ENCODE assay signal across 17 cellular contexts in genomic region chr17:59416184-59416583, GRCh38.
"Had no signal": no experiment of that assay in that cellular context is flagged by ENCODE, and none has a peak within 500 bp of the region (broad histone marks: within the 10 kb centered on the region; RNA-seq: fewer than 3 reads in every experiment).

No MANE protein-coding gene starts in this region.

- H3K27ac ChIP-seq: brain microvascular endothelial cell, foreskin keratinocyte, prostate gland, spleen had no signal

- H3K27me3 ChIP-seq: brain microvascular endothelial cell, spleen had no signal

- H3K27ac Mint-ChIP-seq: activated naive CD8-positive, alpha-beta T cell; dendritic cell treated with granulocyte-macrophage colony-stimulating factor and Interleukin-4, amounts not matched to agents 40 ng/mL and 50 ng/mL, for 4 days; nephron had no signal

- H3K4me3 ChIP-seq: prostate gland, spleen had no signal

- DNase-seq: activated CD8-positive, alpha-beta memory T cell treated with anti-CD3 and anti-CD28 coated beads for 24 hours; activated effector memory CD4-positive, alpha-beta T cell treated with Interleukin-2 at 50 U/mL for 16 hours; activated T-cell treated with anti-CD3 and anti-CD28 coated beads for 4 hours; anterior cingulate cortex; brain microvascular endothelial cell; cerebellar nuclear complex; effector memory CD4-positive, alpha-beta T cell; foreskin keratinocyte; glutamatergic neuron; mesenchymal stem cell; occipital lobe; spleen; SW 1271 had no signal

- H3K4me1 ChIP-seq: foreskin keratinocyte, prostate gland had no signal

- H3K27me3 Mint-ChIP-seq: activated naive CD8-positive, alpha-beta T cell; dendritic cell treated with granulocyte-macrophage colony-stimulating factor and Interleukin-4, amounts not matched to agents 40 ng/mL and 50 ng/mL, for 4 days had no signal

- H3K9me3 ChIP-seq: prostate gland, spleen had no signal

- H3K36me3 Mint-ChIP-seq: activated naive CD8-positive, alpha-beta T cell had no signal

- H3K36me3 ChIP-seq: brain microvascular endothelial cell, prostate gland, spleen had no signal

- H3K4me3 Mint-ChIP-seq: activated naive CD8-positive, alpha-beta T cell; dendritic cell treated with granulocyte-macrophage colony-stimulating factor and Interleukin-4, amounts not matched to agents 40 ng/mL and 50 ng/mL, for 4 days; nephron had no signal

- H3K9me3 Mint-ChIP-seq: dendritic cell treated with granulocyte-macrophage colony-stimulating factor and Interleukin-4, amounts not matched to agents 40 ng/mL and 50 ng/mL, for 4 days; nephron had no signal
